ENCODE assay signal across 17 cellular contexts in the genomic region with DNA sequence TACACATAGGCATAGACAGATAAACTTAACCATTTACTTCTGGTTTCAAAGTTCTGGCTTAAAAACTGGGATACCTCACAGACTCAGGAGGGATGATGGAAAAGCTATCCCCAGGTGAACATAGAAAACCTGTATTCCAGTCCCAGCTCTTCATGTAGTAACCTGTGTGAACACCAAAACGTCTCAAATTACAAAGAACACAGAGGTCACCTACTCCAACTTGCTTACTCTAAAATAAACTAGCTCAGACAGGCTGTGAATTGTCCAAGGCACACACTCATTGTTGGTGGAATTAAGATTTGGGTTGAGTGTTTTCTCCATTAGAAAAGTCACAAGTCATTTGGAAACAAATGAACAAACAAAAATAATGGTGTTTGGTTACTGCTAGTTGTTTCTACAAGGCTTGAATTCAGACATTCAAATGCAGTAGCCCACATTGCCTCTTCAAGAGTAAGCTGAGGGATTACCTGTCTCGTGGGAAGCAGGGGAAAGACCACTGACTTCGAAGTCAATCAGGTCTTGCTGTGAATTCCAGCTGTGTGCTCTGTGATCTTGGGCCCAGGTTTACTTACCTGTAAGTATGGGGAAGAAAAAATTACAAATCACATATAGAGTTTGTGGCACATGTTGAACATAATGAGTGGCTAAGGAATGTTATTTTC. TPM values are rescaled to one million over a fixed set of nuclear protein-coding genes. Genes with fewer than 3 reads are reported as not detected.
A peak's percentile ranks its signal among the peaks of the same experiment; 100 is the strongest.
DNase-seq lines count a peak whose midpoint lies in the region; ATAC-seq and TF ChIP-seq lines count a peak whose summit lies in the region.
"Had no signal": no experiment of that assay in that cellular context is flagged by ENCODE, and none has a peak within 500 bp of the region (broad histone marks: within the 10 kb centered on the region; RNA-seq: fewer than 3 reads in every experiment).

No MANE protein-coding gene starts in this region.

- ATAC-seq in esophagus mucosa (peak; percentile 92), HG02763 (IDR thresholded peaks at IDR 0.05; ENCODE audit: unreplicated experiment) (no peak), upper lobe of right lung (no peak)
- ATAC-seq: activated CD8-positive, alpha-beta memory T cell treated with anti-CD3 and anti-CD28 coated beads, Interleukin-2, amount 10 ng/mL, durations not matched to agents 7 days and 5 days; gastroesophageal sphincter had no signal

- H3K27ac ChIP-seq in cardiac muscle cell (peak overlapping the region; percentile 14), upper lobe of right lung (no peak overlapping the region)
- H3K27ac ChIP-seq: gastroesophageal sphincter, SK-N-MC had no signal

- intact Hi-C loops in cardiac septum (cut with DNase I) (no loop called here), upper lobe of right lung (cut with DNase I) (no loop called here)

- TF ChIP-seq CTCF in cardiac muscle cell (IDR thresholded peaks at IDR 0.05; ENCODE audit: low read depth, low read length), result no peak
- no peak for TF ChIP-seq CTCF in upper lobe of right lung (IDR thresholded peaks at IDR 0.05)

- H3K36me3 ChIP-seq in cardiac muscle cell (no peaks in the 10 kb centered on the region), upper lobe of right lung (no peaks in the 10 kb centered on the region)
- H3K36me3 ChIP-seq: gastroesophageal sphincter, MG63 had no signal

- H3K9me3 ChIP-seq in cardiac muscle cell (ENCODE audit: low read depth), result no peaks in the 10 kb centered on the region
- no peaks in the 10 kb centered on the region for H3K9me3 ChIP-seq in upper lobe of right lung
- H3K9me3 ChIP-seq: gastroesophageal sphincter, MG63 had no signal

- H3K4me1 ChIP-seq in cardiac muscle cell (ENCODE audit: low read depth) (peaks cover 5% of the 10 kb centered on the region), upper lobe of right lung (no peaks in the 10 kb centered on the region)

- H3K4me3 ChIP-seq in cardiac muscle cell (no peak overlapping the region), upper lobe of right lung (no peak overlapping the region)
- H3K4me3 ChIP-seq: gastroesophageal sphincter, MG63, SK-N-MC had no signal

- H3K27me3 ChIP-seq in cardiac muscle cell (no peaks in the 10 kb centered on the region), upper lobe of right lung (no peaks in the 10 kb centered on the region)
- H3K27me3 ChIP-seq: gastroesophageal sphincter, MG63 had no signal

- DNase-seq in cardiac muscle cell (ENCODE audit: low read depth in 1 of 2, low spot score in 1 of 2) (no peak), cardiac septum (ENCODE audit: low spot score) (no peak), NCI-H510A treated with DMSO at 0.1 percent for 48 hours (lab: John Stamatoyannopoulos, UW) (peak; percentile 100), upper lobe of right lung (no peak), NCI-H1694 treated with DMSO at 0.1 percent for 48 hours (lab: John Stamatoyannopoulos, UW) (no peak), ACHN (no peak)
- DNase-seq: activated CD8-positive, alpha-beta memory T cell treated with anti-CD3 and anti-CD28 coated beads, Interleukin-2, amount 10 ng/mL, durations not matched to agents 7 days and 5 days; activated naive CD4-positive, alpha-beta T cell treated with anti-CD3 and anti-CD28 coated beads for 36 hours; effector CD4-positive, alpha-beta T cell; mesendoderm; MG63; occipital lobe; stimulated activated CD4-positive, alpha-beta T cell treated with anti-CD3 and anti-CD28 coated beads, Interleukin-12 subunit alpha, Interleukin-12 subunit beta, amount 100 ng/mL, for 4 hours had no signal

- in situ Hi-C loops in ACHN (cut with HindIII; ENCODE audit: low pct_ligation_motif_present, low pct_unique_long_range_greater_than_20kb, low sequenced_read_pairs), result no loop called here

RNA-seq across cellular contexts. Expression of gene LRRC1, which starts 48.2 kb away (rescaled TPM):
- total RNA-seq in cardiac muscle cell (9.1 and 10.0 TPM in 2 replicates), cardiac septum (6.4 TPM), esophagus mucosa (21.9 TPM), upper lobe of right lung (22.3 TPM)
- 8.9 and 11.4 TPM in 2 replicates for polyA plus RNA-seq in cardiac muscle cell
